In genomic region chr19:43087702-43088340, GRCh38 we compare ENCODE assay signal across 10 cellular contexts. TPM values are rescaled to one million over a fixed set of nuclear protein-coding genes. Genes with fewer than 3 reads are reported as not detected.
DNase-seq lines count a peak whose midpoint lies in the region; ATAC-seq and TF ChIP-seq lines count a peak whose summit lies in the region.
"Not testable (repeated sequence)": the region's sequence is repeated elsewhere in the genome, so short reads cannot be mapped to it uniquely, and the experiment has no call there.
"Had no signal": no experiment of that assay in that cellular context is flagged by ENCODE, and none has a peak within 500 bp of the region (broad histone marks: within the 10 kb centered on the region; RNA-seq: fewer than 3 reads in every experiment).

No MANE protein-coding gene starts in this region.

- 39 to 41% methylated on average over 13 of the region's 13 CpGs for WGBS in GM23248 (ENCODE audit: low coverage in 1 of 2, low lambda C conversion rate in 2 of 2, missing lambda C conversion rate in 2 of 2), 2 experiments
- 34% methylated on average over 13 of the region's 13 CpGs for WGBS in SK-N-SH (ENCODE audit: low lambda C conversion rate)
- 50 to 63% methylated on average over 13 of the region's 13 CpGs for WGBS in lung, 2 donors

- POLR2A ChIA-PET in SK-N-SH (lab: Yijun Ruan, JAX): not testable (repeated sequence)

- H3K9me2 ChIP-seq in GM23248 (ENCODE audit: insufficient read depth); SK-N-SH: not testable (repeated sequence)

- CTCF ChIA-PET in SK-N-SH (lab: Yijun Ruan, JAX): not testable (repeated sequence)
- CTCF ChIA-PET in activated naive CD4-positive, alpha-beta T cell treated with anti-CD3 and anti-CD28 coated beads for 36 hours (lab: Charles Lee): interaction anchor here (1.0 kb wide), 1 partner anchor 352 kb away, joined by 3 read pairs; no protein-coding TSS in a partner anchor

- peak; percentile 34; the same call in 1 of the 2 replicates for TF ChIP-seq RAD21 in SK-N-SH (IDR thresholded peaks at IDR 0.05; ENCODE audit: low read length)

- H3K36me3 Mint-ChIP-seq in activated naive CD4-positive, alpha-beta T cell treated with anti-CD3 and anti-CD28 coated beads for 36 hours (ENCODE audit: low read depth): not testable (repeated sequence)

- not testable (repeated sequence) for H3K4me1 Mint-ChIP-seq in activated naive CD4-positive, alpha-beta T cell treated with anti-CD3 and anti-CD28 coated beads for 36 hours (ENCODE audit: low read depth)

- H3K4me1 ChIP-seq in GM23248 (ENCODE audit: insufficient read depth): peaks cover 25% of the 10 kb centered on the region
- not testable (repeated sequence) for H3K4me1 ChIP-seq in SK-N-SH (ENCODE audit: control insufficient read depth in 1 of 2, insufficient read depth in 2 of 2, low read depth in 1 of 2, low read length in 1 of 2); lung (ENCODE audit: control insufficient read depth in 2 of 2, insufficient read depth in 2 of 2, low read length in 2 of 2)

- not testable (repeated sequence) for H3K4me3 ChIP-seq in AG10803 (ENCODE audit: low read length); GM23248; SK-N-SH (ENCODE audit: low read depth in 2 of 2, low read length in 1 of 2); fibroblast of mammary gland (ENCODE audit: control insufficient read depth, low read depth, low read length); lung

- in situ Hi-C loops in GM23248 (cut with MboI): loop anchor here (25.0 kb wide), 1 partner anchor 301 kb away; no protein-coding TSS in a partner anchor

- DNase-seq in AG10803 (ENCODE audit: low read depth): peak; percentile 75
- peak; percentile 84 for DNase-seq in GM23248
- DNase-seq in NCI-H1694 (lab: John Stamatoyannopoulos, UW): peak; percentile 2
- DNase-seq in SK-N-SH: not testable (repeated sequence)
- peak; percentile 47 for DNase-seq in activated naive CD4-positive, alpha-beta T cell treated with anti-CD3 and anti-CD28 coated beads for 36 hours
- peak; percentile 71 for DNase-seq in fibroblast of mammary gland (ENCODE audit: low read depth)
- peak; percentile 46 for DNase-seq in lung (ENCODE audit: low spot score)
- DNase-seq in stimulated activated CD4-positive, alpha-beta T cell treated with anti-CD3 and anti-CD28 coated beads, Interleukin-1b, Interleukin-23, amount 100 ng/mL, for 48 hours: peak; percentile 30

- H3F3A ChIP-seq in GM23248 (ENCODE audit: insufficient read depth): peaks cover 25% of the 10 kb centered on the region
- not testable (repeated sequence) for H3F3A ChIP-seq in SK-N-SH (replicated peaks; ENCODE audit: insufficient read depth)

- H3K27ac Mint-ChIP-seq in activated naive CD4-positive, alpha-beta T cell treated with anti-CD3 and anti-CD28 coated beads for 36 hours: not testable (repeated sequence)

- H3K4me2 ChIP-seq in GM23248 (ENCODE audit: unreplicated experiment); SK-N-SH: not testable (repeated sequence)

- H3K36me3 ChIP-seq in GM23248 (ENCODE audit: low read depth); SK-N-SH (replicated peaks in 1 of 2; ENCODE audit: control insufficient read depth in 1 of 2, insufficient read depth in 2 of 2, low read length in 1 of 2); lung (ENCODE audit: control insufficient read depth in 2 of 2, insufficient read depth in 2 of 2, low read length in 2 of 2): not testable (repeated sequence)

- peaks cover 14% of the 10 kb centered on the region for H3K27me3 Mint-ChIP-seq in activated naive CD4-positive, alpha-beta T cell treated with anti-CD3 and anti-CD28 coated beads for 36 hours (ENCODE audit: low read depth)

- not testable (repeated sequence) for TF ChIP-seq EP300 in SK-N-SH (IDR thresholded peaks at IDR 0.05; ENCODE audit: borderline replicate concordance in 1 of 2, low read depth in 1 of 2, low read length in 1 of 2)

- not testable (repeated sequence) for H3K4me3 Mint-ChIP-seq in activated naive CD4-positive, alpha-beta T cell treated with anti-CD3 and anti-CD28 coated beads for 36 hours

- TF ChIP-seq CTCF in AG10803 (conservative IDR thresholded peaks at IDR 0.05; ENCODE audit: low read length): peak; percentile 59
- peak; percentile 69 for TF ChIP-seq CTCF in SK-N-SH (IDR thresholded peaks at IDR 0.05)
- TF ChIP-seq CTCF in fibroblast of mammary gland (conservative IDR thresholded peaks at IDR 0.05; ENCODE audit: control insufficient read depth, insufficient read depth, low read depth, low read length): peak; percentile 42
- TF ChIP-seq CTCF in lung (IDR thresholded peaks at IDR 0.05; ENCODE audit: control extremely low read depth, extremely low read depth): not testable (repeated sequence)

- not testable (repeated sequence) for H3K27me3 ChIP-seq in GM23248 (replicated peaks; ENCODE audit: insufficient read depth); SK-N-SH (ENCODE audit: insufficient read depth); lung (ENCODE audit: control insufficient read depth, insufficient read depth)

- not testable (repeated sequence) for ATAC-seq in lung (ENCODE audit: insufficient read depth, low FRiP score)

- not testable (repeated sequence) for H3K9me3 ChIP-seq in GM23248 (ENCODE audit: low read depth); SK-N-SH; lung (ENCODE audit: control insufficient read depth in 2 of 2, insufficient read depth in 1 of 2, low read length in 1 of 2)

- intact Hi-C loops in activated naive CD4-positive, alpha-beta T cell treated with anti-CD3 and anti-CD28 coated beads for 36 hours (cut with micrococcal nuclease): loop anchor here (2.0 kb wide), 1 partner anchor 157 kb away; no protein-coding TSS in a partner anchor

- not testable (repeated sequence) for H4K20me1 ChIP-seq in GM23248 (ENCODE audit: insufficient read depth); SK-N-SH (ENCODE audit: insufficient read depth)

- H3K79me2 ChIP-seq in GM23248 (ENCODE audit: insufficient read depth); SK-N-SH (ENCODE audit: insufficient read depth): not testable (repeated sequence)

- not testable (repeated sequence) for H3K9me3 Mint-ChIP-seq in activated naive CD4-positive, alpha-beta T cell treated with anti-CD3 and anti-CD28 coated beads for 36 hours

- peak overlapping the region; percentile 33; the same call in 1 of the 2 replicates for H2AFZ ChIP-seq in GM23248
- not testable (repeated sequence) for H2AFZ ChIP-seq in SK-N-SH (ENCODE audit: low read depth)

- H3K9ac ChIP-seq in GM23248, SK-N-SH: not testable (repeated sequence)

- 0 out of 2 replicates have a peak overlapping the region, but pooled peaks have one; percentile 33 for H3K27ac ChIP-seq in GM23248
- not testable (repeated sequence) for H3K27ac ChIP-seq in SK-N-SH (ENCODE audit: low read depth in 2 of 2, low read length in 1 of 2); lung (ENCODE audit: low read depth in 1 of 2, low read length in 1 of 2)

TF ChIP-seq in SK-N-SH, 30 proteins besides CTCF, POLR2A, EP300 and RAD21:
- TF ChIP-seq NFIC (IDR thresholded peaks at IDR 0.05; ENCODE audit: borderline replicate concordance) (peak; percentile 74), SMC3 (IDR thresholded peaks at IDR 0.05; ENCODE audit: low read depth, low read length) (peak; percentile 28; the same call in 1 of the 2 replicates), MAX (IDR thresholded peaks at IDR 0.05; ENCODE audit: low read depth) (peak; percentile 15; the same call in 1 of the 2 replicates)

RNA-seq across cellular contexts. Expression of gene PSG2, which starts 5.3 kb away (rescaled TPM):
- 0.76 and 0.89 TPM in 2 replicates for total RNA-seq in GM23248 (2014; rRNA removed; shearing (Covaris generic))
- polyA plus RNA-seq in GM23248 (2016; fragmentation: Nextera tagmentation; extraction: Ambion mirVana) (4.3 and 5.7 TPM in 2 replicates), SK-N-SH (2012; rRNA removed) (0.16 and 0.31 TPM in 2 replicates), lung (not detected)
- polyA plus RNA-seq in SK-N-SH (2012; cell fraction: cytosol; rRNA removed): 0.21 and 0.28 TPM in 2 replicates
- 0.16 and 0.45 TPM in 2 replicates for polyA plus RNA-seq in SK-N-SH (2012; cell fraction: nucleus; rRNA removed)
- total RNA-seq in activated naive CD4-positive, alpha-beta T cell treated with anti-CD3 and anti-CD28 coated beads for 36 hours: not detected
- not detected for total RNA-seq in lung
- total RNA-seq: endothelial cell of umbilical vein had no signal
- polyA plus RNA-seq: CD4-positive, CD25-positive, alpha-beta regulatory T cell; endothelial cell of umbilical vein had no signal
